6 cellular contexts compared by ENCODE assay signal in the genomic region with DNA sequence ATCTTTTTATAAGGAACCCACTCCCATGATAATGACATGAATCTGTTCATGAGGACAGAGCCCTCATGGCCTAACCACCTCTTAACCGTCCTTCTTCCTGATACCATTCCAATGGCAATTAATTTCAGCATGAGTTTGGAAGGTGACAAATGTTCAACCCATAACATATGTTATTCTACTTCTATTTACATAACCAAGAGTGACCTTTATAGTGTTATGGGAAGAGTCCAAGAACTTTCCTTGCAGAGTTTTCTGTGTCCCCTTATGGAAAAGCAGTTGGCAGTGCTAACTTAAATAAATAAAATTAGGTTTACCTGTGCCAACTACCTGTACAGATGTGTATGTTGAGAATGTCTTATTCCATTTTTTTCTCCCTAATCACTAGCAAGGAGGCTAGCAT. TPM values are rescaled to one million over a fixed set of nuclear protein-coding genes. Genes with fewer than 3 reads are reported as not detected.
"Had no signal": no experiment of that assay in that cellular context is flagged by ENCODE, and none has a peak within 500 bp of the region (broad histone marks: within the 10 kb centered on the region; RNA-seq: fewer than 3 reads in every experiment).

No MANE protein-coding gene starts in this region.

- DNase-seq: IMR-90 had no signal

- H3K27ac ChIP-seq: HL-60 had no signal

- H3K4me3 ChIP-seq: K562 had no signal

- ATAC-seq: HepG2, K562 had no signal

RNA-seq across cellular contexts. Expression of gene MAP10, which starts 11.1 kb away (rescaled TPM):
- total RNA-seq: HepG2, HT-29, HT1080 had no signal
